ENCODE assay signal across 8 cellular contexts in the genomic region with DNA sequence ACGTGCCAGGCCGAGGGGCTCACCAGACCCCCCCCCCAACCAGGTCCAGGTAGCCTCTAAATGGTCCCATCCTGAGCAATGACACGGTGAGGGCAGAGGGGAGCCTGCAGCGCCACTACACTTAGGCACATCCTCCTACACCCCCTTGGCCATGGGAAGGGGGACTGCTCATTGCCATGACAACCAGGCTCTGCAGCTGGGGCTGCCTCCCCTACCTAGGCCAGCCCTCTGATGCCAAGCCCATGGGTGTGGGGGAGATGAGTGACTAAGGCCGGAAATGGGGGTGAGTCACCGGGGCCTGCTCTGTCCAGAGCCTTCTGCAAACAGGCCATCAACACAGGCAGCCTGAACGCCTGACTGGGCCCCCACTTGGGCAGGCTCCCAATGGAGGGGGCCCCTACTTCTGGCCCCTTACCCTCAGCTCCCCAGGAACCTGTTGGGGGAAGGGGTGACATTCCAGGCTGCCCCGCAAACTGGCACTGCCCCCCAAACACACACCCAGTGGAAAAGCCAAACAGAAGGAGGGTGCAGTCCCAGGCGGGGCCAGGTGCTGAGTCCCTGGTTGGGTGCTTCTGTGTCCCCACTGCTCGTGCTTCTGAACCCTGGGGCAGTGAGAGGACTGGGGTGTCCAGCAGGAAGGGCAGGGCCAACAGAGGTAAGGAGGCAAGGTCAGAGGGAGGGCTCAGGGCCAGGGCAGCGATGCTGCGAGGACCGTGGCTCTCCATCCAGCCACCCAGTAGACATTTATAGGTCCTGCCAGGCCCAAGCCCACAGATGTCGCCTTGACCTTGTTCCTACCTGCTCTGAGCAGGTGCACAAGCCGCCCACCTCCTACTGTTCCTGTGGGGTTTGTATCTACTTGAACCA. TPM values are rescaled to one million over a fixed set of nuclear protein-coding genes. Genes with fewer than 3 reads are reported as not detected.
DNase-seq lines count a peak whose midpoint lies in the region; ATAC-seq and TF ChIP-seq lines count a peak whose summit lies in the region.
"Had no signal": no experiment of that assay in that cellular context is flagged by ENCODE, and none has a peak within 500 bp of the region (broad histone marks: within the 10 kb centered on the region; RNA-seq: fewer than 3 reads in every experiment).

No MANE protein-coding gene starts in this region.

- H4K8ac ChIP-seq in H9 (replicated peaks; ENCODE audit: insufficient read length, low read depth, low read length): no peak overlapping the region

- no peak overlapping the region for H2BK20ac ChIP-seq in H9 (ENCODE audit: low read depth, low read length, poor library complexity, severe bottlenecking)

- H2BK5ac ChIP-seq in H9 (ENCODE audit: insufficient read length, low read length): no peak overlapping the region

- no peak overlapping the region for H3K9ac ChIP-seq in H9 (ENCODE audit: extremely low read depth, insufficient read length, low read length)

- H3K4me1 Mint-ChIP-seq in H9: peaks cover 13 to 19% of the 10 kb centered on the region in 2 experiments
- H3K4me1 Mint-ChIP-seq in dendritic cell treated with granulocyte-macrophage colony-stimulating factor and Interleukin-4, amounts not matched to agents 40 ng/mL and 50 ng/mL, for 4 days (ENCODE audit: low read depth): peaks cover 24% of the 10 kb centered on the region

- H2BK120ac ChIP-seq in H9 (ENCODE audit: low read depth, low read length, poor library complexity, severe bottlenecking): no peak overlapping the region

- no peaks in the 10 kb centered on the region for H3K27me3 ChIP-seq in H9 (ENCODE audit: insufficient read depth, low read length)

- no peak overlapping the region for H3K14ac ChIP-seq in H9 (ENCODE audit: insufficient read depth, low read length)

- H2BK12ac ChIP-seq in H9 (ENCODE audit: insufficient read length, low read depth, low read length): no peak overlapping the region

- H2BK15ac ChIP-seq in H9 (ENCODE audit: low read depth, low read length): no peak overlapping the region

- no peak overlapping the region for H2AFZ ChIP-seq in H9 (ENCODE audit: low read length)

- intact Hi-C loops in dendritic cell treated with granulocyte-macrophage colony-stimulating factor and Interleukin-4, amounts not matched to agents 40 ng/mL and 50 ng/mL, for 4 days (cut with micrococcal nuclease): no loop called here

- no peaks in the 10 kb centered on the region for H3K79me1 ChIP-seq in H9 (ENCODE audit: insufficient read depth, low read depth, low read length, poor library complexity, severe bottlenecking)

- H3K9me3 ChIP-seq in H9 (ENCODE audit: control insufficient read depth, low read depth, low read length): no peaks in the 10 kb centered on the region

- no peak overlapping the region for H3T11ph ChIP-seq in H9 (ENCODE audit: low read length)

- H3K27ac ChIP-seq in H9 (ENCODE audit: insufficient read length, low read depth, low read length): no peak overlapping the region

- no peaks in the 10 kb centered on the region for H3K79me2 ChIP-seq in H9 (ENCODE audit: insufficient read depth, low read length)

- H4K91ac ChIP-seq in H9 (ENCODE audit: insufficient read length, low read depth, low read length): no peak overlapping the region

- H3K36me3 Mint-ChIP-seq in H9 (ENCODE audit: insufficient read depth in 1 of 3, low read depth in 3 of 3): no peaks in the 10 kb centered on the region; a peak in 3 of 7 replicates
- no peaks in the 10 kb centered on the region for H3K36me3 Mint-ChIP-seq in dendritic cell treated with granulocyte-macrophage colony-stimulating factor and Interleukin-4, amounts not matched to agents 40 ng/mL and 50 ng/mL, for 4 days (ENCODE audit: low read depth)

- H3K27me3 Mint-ChIP-seq in H9 (ENCODE audit: low read depth): no peaks in the 10 kb centered on the region
- peaks cover 23% of the 10 kb centered on the region for H3K27me3 Mint-ChIP-seq in dendritic cell treated with granulocyte-macrophage colony-stimulating factor and Interleukin-4, amounts not matched to agents 40 ng/mL and 50 ng/mL, for 4 days

- H3K4me1 ChIP-seq in H9 (ENCODE audit: insufficient read depth, low read length): no peaks in the 10 kb centered on the region; the same call in 1 of the 2 replicates

- H3K4me3 Mint-ChIP-seq in H9: no peak overlapping the region
- no peak overlapping the region for H3K4me3 Mint-ChIP-seq in dendritic cell treated with granulocyte-macrophage colony-stimulating factor and Interleukin-4, amounts not matched to agents 40 ng/mL and 50 ng/mL, for 4 days
- H3K4me3 Mint-ChIP-seq: neural crest cell had no signal

- no peaks in the 10 kb centered on the region for H3K23me2 ChIP-seq in H9 (ENCODE audit: insufficient read length, low read depth, low read length, poor library complexity, severe bottlenecking)

- TF ChIP-seq CTCF in H9 (conservative IDR thresholded peaks at IDR 0.05): no peak

- H3K56ac ChIP-seq in H9 (ENCODE audit: insufficient read length, low read depth, low read length): no peak overlapping the region

- no peaks in the 10 kb centered on the region for H3K9me3 Mint-ChIP-seq in H9
- no peaks in the 10 kb centered on the region for H3K9me3 Mint-ChIP-seq in dendritic cell treated with granulocyte-macrophage colony-stimulating factor and Interleukin-4, amounts not matched to agents 40 ng/mL and 50 ng/mL, for 4 days
- H3K9me3 Mint-ChIP-seq: neural crest cell had no signal

- peak overlapping the region in 2 of 3 experiments; percentile 61 to 70; a peak in 2 of 7 replicates for H3K27ac Mint-ChIP-seq in H9
- H3K27ac Mint-ChIP-seq in dendritic cell treated with granulocyte-macrophage colony-stimulating factor and Interleukin-4, amounts not matched to agents 40 ng/mL and 50 ng/mL, for 4 days: peak overlapping the region; percentile 57

- WGBS in H9 (ENCODE audit: extremely low coverage, insufficient read length, low lambda C conversion rate): no CpG with 5 or more reads among the region's 15 CpGs

- no peak overlapping the region for H3K18ac ChIP-seq in H9 (ENCODE audit: insufficient read length, low read depth, low read length)

- no peaks in the 10 kb centered on the region for H4K20me1 ChIP-seq in H9 (ENCODE audit: control insufficient read depth, insufficient read depth, insufficient read length)

- H3K23ac ChIP-seq in H9 (ENCODE audit: insufficient read length, low read depth, low read length): no peak overlapping the region

- no peak overlapping the region for H3K4ac ChIP-seq in H9 (ENCODE audit: low read depth, low read length)

- DNase-seq in H9: peak; percentile 75
- peak; percentile 53 for DNase-seq in OCI-M1 (lab: John Stamatoyannopoulos, UW)
- DNase-seq in myocyte (ENCODE audit: low read depth): peak; percentile 84
- DNase-seq in NCI-H2196 (lab: John Stamatoyannopoulos, UW; ENCODE audit: unreplicated experiment): no peak

- no peak overlapping the region for H3K4me2 ChIP-seq in H9 (ENCODE audit: insufficient read depth, insufficient read length, low read length)

- no peak overlapping the region for H2AK5ac ChIP-seq in H9 (ENCODE audit: insufficient read length, low read length)

- ATAC-seq in GM19324 (IDR thresholded peaks at IDR 0.05; ENCODE audit: low FRiP score, unreplicated experiment) (no peak), GM18511 (IDR thresholded peaks at IDR 0.05; ENCODE audit: unreplicated experiment) (no peak)

- H4K5ac ChIP-seq in H9 (ENCODE audit: insufficient read length, low read depth, low read length): no peak overlapping the region

RNA-seq across cellular contexts. Expression of a gene that starts 8.2 kb away (rescaled TPM):
- 41.6 and 48.5 TPM in 2 replicates for total RNA-seq in H9 (2021)
- 61.3 and 187 TPM in 2 replicates for total RNA-seq in myocyte
- 226 TPM for polyA plus RNA-seq in myocyte (2012)

RNA-seq across cellular contexts. Expression of a gene that starts 11.3 kb away (rescaled TPM):
- 9.7 and 10.5 TPM in 2 replicates for total RNA-seq in H9 (2021)
- total RNA-seq in myocyte: 3.5 and 6.0 TPM in 2 replicates
- polyA plus RNA-seq in myocyte (2012): 12.1 TPM

RNA-seq across cellular contexts. Expression of a gene that starts 24.1 kb away (rescaled TPM):
- total RNA-seq in H9 (2021) (32.4 and 33.0 TPM in 2 replicates), myocyte (21.0 and 28.4 TPM in 2 replicates)
- polyA plus RNA-seq in myocyte (2012): 36.2 TPM

RNA-seq across cellular contexts. Expression of a gene that starts 37.5 kb away (rescaled TPM):
- total RNA-seq in H9 (2021) (12.5 and 16.1 TPM in 2 replicates), myocyte (11.6 and 13.5 TPM in 2 replicates)
- polyA plus RNA-seq in myocyte (2012): 7.6 TPM
